Comparison of ENCODE assay signal across 13 cellular contexts in the genomic region with DNA sequence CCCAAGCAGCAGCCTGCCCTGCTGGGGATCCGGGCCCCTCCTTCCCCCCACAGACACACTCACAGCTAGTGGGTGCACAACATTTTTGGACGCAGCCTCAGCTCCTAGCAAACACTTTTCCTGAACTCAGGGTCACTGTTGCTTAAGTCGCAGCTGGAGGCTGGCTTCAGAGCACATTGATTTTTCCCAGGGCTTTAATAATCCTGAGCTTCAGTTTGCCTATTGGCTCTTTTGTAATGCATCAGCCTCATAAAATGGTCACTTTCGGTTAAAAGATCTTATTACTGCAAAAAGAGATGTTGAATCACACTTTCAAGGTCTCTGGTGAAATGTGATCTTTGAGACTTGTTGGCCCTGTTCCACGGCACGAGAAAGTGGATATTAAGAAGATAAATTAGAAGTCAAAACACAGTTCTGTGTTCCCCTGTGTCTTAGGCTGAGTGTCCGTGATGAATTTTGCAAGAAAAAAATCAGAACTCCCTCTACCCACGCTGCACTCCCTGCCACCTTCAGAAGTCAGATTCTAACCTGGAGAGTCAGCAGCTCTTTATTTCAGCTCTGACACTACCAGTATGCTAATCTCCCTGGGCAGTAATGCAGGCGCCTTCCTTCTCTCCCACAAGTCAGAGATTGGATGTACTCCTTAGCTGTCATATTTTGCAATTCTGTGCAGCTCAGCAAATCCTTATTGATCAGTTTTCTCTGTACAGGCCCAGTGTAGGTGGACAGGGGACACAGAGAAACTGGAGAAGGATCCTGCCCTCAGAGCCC.
DNase-seq lines count a peak whose midpoint lies in the region; ATAC-seq and FAIRE-seq lines count a peak whose summit lies in the region.
"Had no signal": no experiment of that assay in that cellular context is flagged by ENCODE, and none has a peak within 500 bp of the region (broad histone marks: within the 10 kb centered on the region; RNA-seq: fewer than 3 reads in every experiment).

No MANE protein-coding gene starts in this region.

- no peak for ATAC-seq in HG02642 (IDR thresholded peaks at IDR 0.05; ENCODE audit: poor library complexity, unreplicated experiment)
- ATAC-seq: activated CD8-positive, alpha-beta T cell treated with anti-CD3 and anti-CD28 coated beads, Interleukin-2, amount 10 ng/mL, durations not matched to agents 7 days and 5 days; T-helper 17 cell had no signal

- no peak for FAIRE-seq in urothelium cell line (lab: Jason Lieb, UNC)
- no peak for FAIRE-seq in RCC 7860 (lab: Jason Lieb, UNC)
- FAIRE-seq: endometrium had no signal

- DNase-seq in GM04504 (ENCODE audit: low read depth) (peak; percentile 76), T1000 (lab: John Stamatoyannopoulos, UW) (peak; percentile 39), islet precursor cell (peak; percentile 31), stromal cell of bone marrow (ENCODE audit: low read depth) (peak; percentile 88), activated gamma-delta T cell treated with Interleukin-2 at 50 U/mL for 16 hours (no peak), urothelium cell line (ENCODE audit: low spot score) (no peak), RCC 7860 (ENCODE audit: low spot score) (no peak)
- DNase-seq: activated CD8-positive, alpha-beta T cell treated with anti-CD3 and anti-CD28 coated beads, Interleukin-2, amount 10 ng/mL, durations not matched to agents 7 days and 5 days; activated naive CD8-positive, alpha-beta T cell treated with anti-CD3 and anti-CD28 coated beads, Interleukin-2, amount 10 ng/mL, durations not matched to agents 7 days and 5 days; NCI-H2081; T-helper 17 cell had no signal

Comparison
In these comparisons a context has a peak if more than half of its experiments do, and no peak if none do; other contexts are left out.
1. DNase-seq: peak in GM04504 (single experiment), T1000 (single experiment), islet precursor cell (single experiment) and stromal cell of bone marrow (single experiment); none in activated gamma-delta T cell treated with Interleukin-2 at 50 U/mL for 16 hours (single experiment), urothelium cell line (single experiment) and RCC 7860 (single experiment).